Comparison of ENCODE assay signal across 8 cellular contexts in genomic region chr2:238720232-238720672, GRCh38.
A peak's percentile ranks its signal among the peaks of the same experiment; 100 is the strongest.
DNase-seq lines count a peak whose midpoint lies in the region; ATAC-seq and TF ChIP-seq lines count a peak whose summit lies in the region.

No MANE protein-coding gene starts in this region.

- H3K9me3 ChIP-seq in NT2/D1 (ENCODE audit: insufficient read depth, low read length): peaks cover 8% of the 10 kb centered on the region; the same call in 1 of the 2 replicates

- peaks cover 4% of the 10 kb centered on the region for H3K4me1 ChIP-seq in NT2/D1 (ENCODE audit: insufficient read depth, insufficient read length)

- no peak overlapping the region for H3K4me3 Mint-ChIP-seq in activated naive CD8-positive, alpha-beta T cell treated with anti-CD3 and anti-CD28 coated beads, Interleukin-2, amount 10 ng/mL, durations not matched to agents 7 days and 5 days

- no peak overlapping the region for H3K9ac ChIP-seq in NT2/D1 (ENCODE audit: insufficient read length, low read depth)

- H3K27me3 Mint-ChIP-seq in activated naive CD8-positive, alpha-beta T cell treated with anti-CD3 and anti-CD28 coated beads, Interleukin-2, amount 10 ng/mL, durations not matched to agents 7 days and 5 days: peaks cover 16% of the 10 kb centered on the region

- DNase-seq in AG09309 (ENCODE audit: low read depth) (no peak), H4 (ENCODE audit: low spot score) (peak; percentile 43), NT2/D1 (ENCODE audit: low read depth, low spot score) (peak; percentile 68), iPS DF 19.7 (ENCODE audit: low read depth, low spot score) (peak; percentile 40), NCI-H510A treated with DMSO at 0.1 percent for 48 hours (lab: John Stamatoyannopoulos, UW) (no peak)
- peak; percentile 60 for DNase-seq in activated naive CD8-positive, alpha-beta T cell treated with anti-CD3 and anti-CD28 coated beads, Interleukin-2, amount 10 ng/mL, durations not matched to agents 7 days and 5 days
- DNase-seq in stimulated activated CD4-positive, alpha-beta T cell treated with anti-CD3 and anti-CD28 coated beads, TNF-alpha, amount 100 ng/mL, for 4 hours (ENCODE audit: low read depth in 3 of 3): peak in 2 of 3 experiments; percentile 12

- no peaks in the 10 kb centered on the region for H3K4me1 Mint-ChIP-seq in activated naive CD8-positive, alpha-beta T cell treated with anti-CD3 and anti-CD28 coated beads, Interleukin-2, amount 10 ng/mL, durations not matched to agents 7 days and 5 days

- H3K36me3 ChIP-seq in NT2/D1 (ENCODE audit: insufficient read depth, insufficient read length, low read length): no peaks in the 10 kb centered on the region

- H3K27ac Mint-ChIP-seq in activated naive CD8-positive, alpha-beta T cell treated with anti-CD3 and anti-CD28 coated beads, Interleukin-2, amount 10 ng/mL, durations not matched to agents 7 days and 5 days: no peak overlapping the region

- H3K4me3 ChIP-seq in AG09309 (ENCODE audit: control insufficient read depth, low read depth, low read length) (no peak overlapping the region), NT2/D1 (ENCODE audit: insufficient read length, low read depth) (no peak overlapping the region)

- POLR2A ChIA-PET in activated naive CD8-positive, alpha-beta T cell treated with anti-CD3 and anti-CD28 coated beads, Interleukin-2, amount 10 ng/mL, durations not matched to agents 7 days and 5 days (lab: Charles Lee): no interaction called here

- H3K27me3 ChIP-seq in NT2/D1 (ENCODE audit: insufficient read depth, insufficient read length): no peaks in the 10 kb centered on the region

- peak; percentile 58 for ATAC-seq in activated naive CD8-positive, alpha-beta T cell treated with anti-CD3 and anti-CD28 coated beads, Interleukin-2, amount 10 ng/mL, durations not matched to agents 7 days and 5 days (ENCODE audit: low read depth)
- no peak for ATAC-seq in HG02840 (IDR thresholded peaks at IDR 0.05; ENCODE audit: low FRiP score, unreplicated experiment)

- no peaks in the 10 kb centered on the region for H3K36me3 Mint-ChIP-seq in activated naive CD8-positive, alpha-beta T cell treated with anti-CD3 and anti-CD28 coated beads, Interleukin-2, amount 10 ng/mL, durations not matched to agents 7 days and 5 days

- TF ChIP-seq CTCF in AG09309 (IDR thresholded peaks at IDR 0.05; ENCODE audit: control insufficient read depth, insufficient read depth, low read depth, low read length, missing control alignments): peak; percentile 55

- H3K9me3 Mint-ChIP-seq in activated naive CD8-positive, alpha-beta T cell treated with anti-CD3 and anti-CD28 coated beads, Interleukin-2, amount 10 ng/mL, durations not matched to agents 7 days and 5 days: peaks cover 1% of the 10 kb centered on the region

Comparison
In these comparisons a context has a peak if more than half of its experiments do, and no peak if none do; other contexts are left out.
1. DNase-seq: peak in H4 (single experiment), NT2/D1 (single experiment), activated naive CD8-positive, alpha-beta T cell treated with anti-CD3 and anti-CD28 coated beads, Interleukin-2, amount 10 ng/mL, durations not matched to agents 7 days and 5 days (single experiment), iPS DF 19.7 (single experiment) and stimulated activated CD4-positive, alpha-beta T cell treated with anti-CD3 and anti-CD28 coated beads, TNF-alpha, amount 100 ng/mL, for 4 hours (2 of 3); none in AG09309 (single experiment) and NCI-H510A treated with DMSO at 0.1 percent for 48 hours (single experiment).